Comparison of ENCODE assay signal across 34 cellular contexts in the genomic region with DNA sequence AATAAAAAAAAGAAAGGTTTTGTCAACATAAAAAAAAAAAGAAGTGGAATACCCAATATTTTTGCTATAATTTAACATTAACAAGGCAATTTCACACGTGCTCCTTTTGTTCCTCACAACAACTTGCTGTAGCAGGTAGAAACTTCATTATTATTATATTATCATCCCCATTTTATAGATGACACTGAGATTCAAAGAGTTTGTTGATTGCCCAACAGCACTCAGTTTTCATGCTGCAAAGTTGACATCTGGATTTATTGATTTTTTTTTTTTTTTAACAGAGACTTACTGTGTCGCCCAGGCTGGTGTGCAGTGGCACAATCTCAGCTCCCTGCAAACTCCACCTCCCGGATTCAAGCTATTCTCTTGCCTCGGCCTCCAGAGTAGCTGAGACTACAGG. TPM values are rescaled to one million over a fixed set of nuclear protein-coding genes. Genes with fewer than 3 reads are reported as not detected.
"Had no signal": no experiment of that assay in that cellular context is flagged by ENCODE, and none has a peak within 500 bp of the region (broad histone marks: within the 10 kb centered on the region; RNA-seq: fewer than 3 reads in every experiment).

No MANE protein-coding gene starts in this region.

- H3K9me3 ChIP-seq: MG63 had no signal

- H3K36me3 ChIP-seq: MG63 had no signal

- DNase-seq: Karpas-422, Kasumi-1, MG63, MM.1S, MV-4-11, NCI-H1048, NCI-H1092, NCI-H1092 treated with DMSO at 0.1 percent for 48 hours, NCI-H1105, NCI-H1105 treated with DMSO at 0.1 percent for 48 hours, NCI-H1417, NCI-H1417 treated with DMSO at 0.1 percent for 48 hours, NCI-H1436, NCI-H1436 treated with DMSO at 0.1 percent for 48 hours, NCI-H146, NCI-H1694, NCI-H1694 treated with DMSO at 0.1 percent for 48 hours, NCI-H187, NCI-H187 treated with DMSO at 0.1 percent for 48 hours, NCI-H1930, NCI-H2029, NCI-H2029 treated with DMSO at 0.1 percent for 48 hours, NCI-H2081, NCI-H2081 treated with DMSO at 0.1 percent for 48 hours, NCI-H2107, NCI-H2171, NCI-H2227 treated with DMSO at 0.1 percent for 48 hours, NCI-H226, NCI-H345, NCI-H446, NCI-H446 treated with DMSO at 0.1 percent for 48 hours, NCI-H510A, NCI-H510A treated with DMSO at 0.1 percent for 48 hours had no signal

- H3K4me3 ChIP-seq: MG63 had no signal

- H3K27me3 ChIP-seq: MG63 had no signal

RNA-seq across cellular contexts. Expression of gene ESRRG, which starts 8.9 kb away (rescaled TPM):
- total RNA-seq: M059J had no signal
